Comparison of ENCODE assay signal across 8 cellular contexts in genomic region chr15:64897345-64897985, GRCh38. TPM values are rescaled to one million over a fixed set of nuclear protein-coding genes. Genes with fewer than 3 reads are reported as not detected.
DNase-seq lines count a peak whose midpoint lies in the region; ATAC-seq, FAIRE-seq and TF ChIP-seq lines count a peak whose summit lies in the region.

No MANE protein-coding gene starts in this region.

- H3K27ac ChIP-seq in OCI-LY7 (ENCODE audit: low read depth, low read length, poor library complexity, severe bottlenecking) (no peak overlapping the region), duodenal mucosa (ENCODE audit: low read depth, low read length) (peak overlapping the region; percentile 71)

- ATAC-seq in GM21423 (IDR thresholded peaks at IDR 0.05; ENCODE audit: unreplicated experiment), result no peak

- H3K9me2 ChIP-seq in OCI-LY7 (ENCODE audit: insufficient read depth, low read length), result no peaks in the 10 kb centered on the region

- in situ Hi-C loops in ACHN (cut with HindIII; ENCODE audit: low pct_ligation_motif_present, low pct_unique_long_range_greater_than_20kb, low sequenced_read_pairs), result no loop called here

- TF ChIP-seq CTCF in OCI-LY7 (conservative IDR thresholded peaks at IDR 0.05; ENCODE audit: low read length), result no peak

- peak overlapping the region; percentile 96; the same call in 1 of the 2 replicates for H3K4me2 ChIP-seq in OCI-LY7 (ENCODE audit: low read length)

- H3K36me3 ChIP-seq in OCI-LY7 (ENCODE audit: insufficient read depth, low read length) (no peaks in the 10 kb centered on the region), duodenal mucosa (ENCODE audit: control insufficient read depth in 1 of 2, insufficient read depth in 2 of 2, low read length in 2 of 2) (no peaks in the 10 kb centered on the region)

- intact Hi-C loops in OCI-LY7 (cut with micrococcal nuclease; ENCODE audit: unreplicated experiment), result loop anchor here (10.0 kb wide), 1 partner anchor 1423 kb away; no protein-coding TSS in a partner anchor

- CTCF ChIA-PET in OCI-LY7 (lab: Charles Lee; ENCODE audit: unreplicated experiment), result no interaction called here

- no peak overlapping the region for H3K9ac ChIP-seq in duodenal mucosa (ENCODE audit: low read depth in 1 of 2, low read length in 2 of 2)

- H3K4me1 ChIP-seq in OCI-LY7 (ENCODE audit: insufficient read depth, low read length, poor library complexity, severe bottlenecking) (peaks cover 46% of the 10 kb centered on the region), duodenal mucosa (ENCODE audit: control insufficient read depth in 1 of 2, insufficient read depth in 2 of 2, low read length in 2 of 2) (peaks cover 43 to 50% of the 10 kb centered on the region in 2 donors)

- POLR2A ChIA-PET in OCI-LY7 (lab: Charles Lee), result no interaction called here

- no peak overlapping the region for H2AFZ ChIP-seq in OCI-LY7 (ENCODE audit: low read length)

- no peaks in the 10 kb centered on the region for H3K79me2 ChIP-seq in OCI-LY7 (ENCODE audit: insufficient read depth, low read depth, low read length)

- H3K27me3 ChIP-seq in duodenal mucosa (ENCODE audit: control insufficient read depth in 1 of 2, insufficient read depth in 2 of 2, low read length in 2 of 2), result no peaks in the 10 kb centered on the region

- no peaks in the 10 kb centered on the region for H4K20me1 ChIP-seq in OCI-LY7 (ENCODE audit: insufficient read depth, low read length)

- H3K4me3 ChIP-seq in OCI-LY7 (ENCODE audit: low read depth, low read length, poor library complexity, severe bottlenecking) (no peak overlapping the region), duodenal mucosa (ENCODE audit: low read depth in 1 of 2, low read length in 2 of 2) (no peak overlapping the region)

- BruUV-seq in OCI-LY7 (replicated peaks; lab: Mats Ljungman, UMichigan), result no TSS peak

- DNase-seq in AML-193 (lab: John Stamatoyannopoulos, UW) (peak; percentile 11 to 12), OCI-LY7 (ENCODE audit: low spot score) (no peak), myocyte (ENCODE audit: low read depth) (peak; percentile 89), NCI-H2081 treated with DMSO at 0.1 percent for 48 hours (lab: John Stamatoyannopoulos, UW) (no peak), urothelium cell line (ENCODE audit: low spot score) (no peak), ACHN (no peak)

- FAIRE-seq in urothelium cell line (lab: Jason Lieb, UNC), result no peak

- H3K9me3 ChIP-seq in OCI-LY7 (ENCODE audit: low read length), result peaks cover 11% of the 10 kb centered on the region; the same call in 1 of the 2 replicates
- H3K9me3 ChIP-seq in duodenal mucosa (ENCODE audit: control insufficient read depth in 1 of 2, low read length in 2 of 2), result peaks cover 0 to 12% of the 10 kb centered on the region in 2 donors

RNA-seq across cellular contexts. Expression of gene ANKDD1A, which starts 14.2 kb away (rescaled TPM):
- 0.88 and 2.1 TPM in 2 replicates for total RNA-seq in OCI-LY7 (2014; rRNA removed; shearing (Covaris generic))
- total RNA-seq in OCI-LY7 (2022) (3.1 and 5.1 TPM in 2 replicates), myocyte (2.5 and 4.6 TPM in 2 replicates)
- 3.9 TPM for polyA plus RNA-seq in myocyte (2012)

RNA-seq across cellular contexts. Expression of gene PLEKHO2, which starts 55.8 kb away (rescaled TPM):
- total RNA-seq in OCI-LY7 (2014; rRNA removed; shearing (Covaris generic)), result 10.1 and 12.0 TPM in 2 replicates
- total RNA-seq in OCI-LY7 (2022), result 21.3 and 24.5 TPM in 2 replicates
- 21.6 and 23.9 TPM in 2 replicates for total RNA-seq in myocyte
- 28.5 TPM for polyA plus RNA-seq in myocyte (2012)

Comparison
In these comparisons a context has a peak if more than half of its experiments do, and no peak if none do; other contexts are left out.
1. DNase-seq: peak in AML-193 (2 of 2) and myocyte (single experiment); none in OCI-LY7 (single experiment), NCI-H2081 treated with DMSO at 0.1 percent for 48 hours (single experiment), urothelium cell line (single experiment) and ACHN (single experiment).